Comparison of ENCODE assay signal across 11 cellular contexts in genomic region chr6:119442776-119443184, GRCh38.
DNase-seq lines count a peak whose midpoint lies in the region; ATAC-seq and TF ChIP-seq lines count a peak whose summit lies in the region.
"Had no signal": no experiment of that assay in that cellular context is flagged by ENCODE, and none has a peak within 500 bp of the region (broad histone marks: within the 10 kb centered on the region; RNA-seq: fewer than 3 reads in every experiment).

No MANE protein-coding gene starts in this region.

- no peaks in the 10 kb centered on the region for H3K79me2 ChIP-seq in smooth muscle cell (ENCODE audit: low read depth)

- intact Hi-C loops in dendritic cell treated with granulocyte-macrophage colony-stimulating factor and Interleukin-4, amounts not matched to agents 40 ng/mL and 50 ng/mL, for 4 days (cut with micrococcal nuclease) = loop anchor here (10.0 kb wide), 2 partner anchors 112 to 298 kb away; no protein-coding TSS in a partner anchor
- intact Hi-C loops in left lung (cut with DNase I) = no loop called here

- no peak overlapping the region for H3K9ac ChIP-seq in smooth muscle cell (ENCODE audit: low read depth)

- H3K4me3 Mint-ChIP-seq in dendritic cell treated with granulocyte-macrophage colony-stimulating factor and Interleukin-4, amounts not matched to agents 40 ng/mL and 50 ng/mL, for 4 days = no peak overlapping the region
- no peak overlapping the region for H3K4me3 Mint-ChIP-seq in activated CD4-positive, alpha-beta T cell treated with anti-CD3 and anti-CD28 coated beads, Interleukin-2, amount 10 ng/mL, durations not matched to agents 7 days and 5 days

- peaks cover 7% of the 10 kb centered on the region for H3F3A ChIP-seq in smooth muscle cell (ENCODE audit: low read depth)

- no peak overlapping the region for H2AFZ ChIP-seq in smooth muscle cell (ENCODE audit: low read depth)

- ATAC-seq in GM19324 (IDR thresholded peaks at IDR 0.05; ENCODE audit: low FRiP score, unreplicated experiment) (peak; percentile 64), HG03108 (IDR thresholded peaks at IDR 0.05; ENCODE audit: unreplicated experiment) (peak; percentile 57), left lung (no peak)

- H3K9me3 ChIP-seq in smooth muscle cell (replicated peaks; ENCODE audit: low read depth) (no peaks in the 10 kb centered on the region), left lung (peaks cover 0 to 3% of the 10 kb centered on the region in 2 donors)

- H3K27me3 ChIP-seq in smooth muscle cell (ENCODE audit: low read depth) = no peaks in the 10 kb centered on the region
- no peaks in the 10 kb centered on the region for H3K27me3 ChIP-seq in left lung

- H3K9me3 Mint-ChIP-seq in dendritic cell treated with granulocyte-macrophage colony-stimulating factor and Interleukin-4, amounts not matched to agents 40 ng/mL and 50 ng/mL, for 4 days = no peaks in the 10 kb centered on the region
- peaks cover 14% of the 10 kb centered on the region for H3K9me3 Mint-ChIP-seq in activated CD4-positive, alpha-beta T cell treated with anti-CD3 and anti-CD28 coated beads, Interleukin-2, amount 10 ng/mL, durations not matched to agents 7 days and 5 days

- peaks cover 48% of the 10 kb centered on the region for H3K4me1 Mint-ChIP-seq in dendritic cell treated with granulocyte-macrophage colony-stimulating factor and Interleukin-4, amounts not matched to agents 40 ng/mL and 50 ng/mL, for 4 days (ENCODE audit: low read depth)
- peaks cover 38% of the 10 kb centered on the region for H3K4me1 Mint-ChIP-seq in activated CD4-positive, alpha-beta T cell treated with anti-CD3 and anti-CD28 coated beads, Interleukin-2, amount 10 ng/mL, durations not matched to agents 7 days and 5 days

- peaks cover 9% of the 10 kb centered on the region for H3K27me3 Mint-ChIP-seq in dendritic cell treated with granulocyte-macrophage colony-stimulating factor and Interleukin-4, amounts not matched to agents 40 ng/mL and 50 ng/mL, for 4 days
- no peaks in the 10 kb centered on the region for H3K27me3 Mint-ChIP-seq in activated CD4-positive, alpha-beta T cell treated with anti-CD3 and anti-CD28 coated beads, Interleukin-2, amount 10 ng/mL, durations not matched to agents 7 days and 5 days
- H3K27me3 Mint-ChIP-seq: progenitor cell of endocrine pancreas had no signal

- no peaks in the 10 kb centered on the region for H3K36me3 ChIP-seq in smooth muscle cell (ENCODE audit: low read depth)
- H3K36me3 ChIP-seq in left lung = no peaks in the 10 kb centered on the region

- H3K4me1 ChIP-seq in smooth muscle cell (ENCODE audit: low read depth) = peaks cover 10% of the 10 kb centered on the region
- peaks cover 3 to 52% of the 10 kb centered on the region in 2 donors for H3K4me1 ChIP-seq in left lung

- H3K27ac ChIP-seq in smooth muscle cell (ENCODE audit: low read depth) (no peak overlapping the region), left lung (no peak overlapping the region)

- TF ChIP-seq CTCF in smooth muscle cell (IDR thresholded peaks at IDR 0.05; ENCODE audit: borderline replicate concordance, insufficient read depth, poor library complexity, severe bottlenecking) = no peak
- no peak for TF ChIP-seq CTCF in left lung (IDR thresholded peaks at IDR 0.05)

- POLR2A ChIA-PET in activated CD4-positive, alpha-beta T cell treated with anti-CD3 and anti-CD28 coated beads, Interleukin-2, amount 10 ng/mL, durations not matched to agents 7 days and 5 days (lab: Charles Lee) = no interaction called here

- H3K4me3 ChIP-seq in smooth muscle cell = no peak overlapping the region
- no peak overlapping the region for H3K4me3 ChIP-seq in left lung

- H3K27ac Mint-ChIP-seq in dendritic cell treated with granulocyte-macrophage colony-stimulating factor and Interleukin-4, amounts not matched to agents 40 ng/mL and 50 ng/mL, for 4 days = peak overlapping the region; percentile 36
- no peak overlapping the region for H3K27ac Mint-ChIP-seq in activated CD4-positive, alpha-beta T cell treated with anti-CD3 and anti-CD28 coated beads, Interleukin-2, amount 10 ng/mL, durations not matched to agents 7 days and 5 days
- H3K27ac Mint-ChIP-seq: progenitor cell of endocrine pancreas had no signal

- no peaks in the 10 kb centered on the region for H4K20me1 ChIP-seq in smooth muscle cell (ENCODE audit: low read depth)

- CTCF ChIA-PET in activated CD4-positive, alpha-beta T cell treated with anti-CD3 and anti-CD28 coated beads, Interleukin-2, amount 10 ng/mL, durations not matched to agents 7 days and 5 days (lab: Charles Lee) = interaction anchor here (0.6 to 0.8 kb wide), 2 partner anchors 21 to 55 kb away, joined by 3 to 4 read pairs; no protein-coding TSS in a partner anchor

- H3K36me3 Mint-ChIP-seq in dendritic cell treated with granulocyte-macrophage colony-stimulating factor and Interleukin-4, amounts not matched to agents 40 ng/mL and 50 ng/mL, for 4 days (ENCODE audit: low read depth) = no peaks in the 10 kb centered on the region
- H3K36me3 Mint-ChIP-seq in activated CD4-positive, alpha-beta T cell treated with anti-CD3 and anti-CD28 coated beads, Interleukin-2, amount 10 ng/mL, durations not matched to agents 7 days and 5 days (ENCODE audit: low read depth) = peaks cover 16% of the 10 kb centered on the region

- DNase-seq in COLO668 (lab: John Stamatoyannopoulos, UW; ENCODE audit: unreplicated experiment) (peak; percentile 40), NCI-H2107 treated with DMSO at 0.1 percent for 48 hours (lab: John Stamatoyannopoulos, UW; ENCODE audit: unreplicated experiment) (no peak), smooth muscle cell (lab: John Stamatoyannopoulos, UW; ENCODE audit: unreplicated experiment) (no peak), left lung (no peak)
- no peak for DNase-seq in activated CD4-positive, alpha-beta T cell treated with anti-CD3 and anti-CD28 coated beads, Interleukin-2, amount 10 ng/mL, durations not matched to agents 7 days and 5 days
- DNase-seq: Calu3, Karpas-422 had no signal

- WGBS in smooth muscle cell (ENCODE audit: low lambda C conversion rate) = 89% methylated on average over 9 of the region's 9 CpGs

- H3K4me2 ChIP-seq in smooth muscle cell = no peak overlapping the region
